ENCODE assay signal across 8 cellular contexts in the genomic region with DNA sequence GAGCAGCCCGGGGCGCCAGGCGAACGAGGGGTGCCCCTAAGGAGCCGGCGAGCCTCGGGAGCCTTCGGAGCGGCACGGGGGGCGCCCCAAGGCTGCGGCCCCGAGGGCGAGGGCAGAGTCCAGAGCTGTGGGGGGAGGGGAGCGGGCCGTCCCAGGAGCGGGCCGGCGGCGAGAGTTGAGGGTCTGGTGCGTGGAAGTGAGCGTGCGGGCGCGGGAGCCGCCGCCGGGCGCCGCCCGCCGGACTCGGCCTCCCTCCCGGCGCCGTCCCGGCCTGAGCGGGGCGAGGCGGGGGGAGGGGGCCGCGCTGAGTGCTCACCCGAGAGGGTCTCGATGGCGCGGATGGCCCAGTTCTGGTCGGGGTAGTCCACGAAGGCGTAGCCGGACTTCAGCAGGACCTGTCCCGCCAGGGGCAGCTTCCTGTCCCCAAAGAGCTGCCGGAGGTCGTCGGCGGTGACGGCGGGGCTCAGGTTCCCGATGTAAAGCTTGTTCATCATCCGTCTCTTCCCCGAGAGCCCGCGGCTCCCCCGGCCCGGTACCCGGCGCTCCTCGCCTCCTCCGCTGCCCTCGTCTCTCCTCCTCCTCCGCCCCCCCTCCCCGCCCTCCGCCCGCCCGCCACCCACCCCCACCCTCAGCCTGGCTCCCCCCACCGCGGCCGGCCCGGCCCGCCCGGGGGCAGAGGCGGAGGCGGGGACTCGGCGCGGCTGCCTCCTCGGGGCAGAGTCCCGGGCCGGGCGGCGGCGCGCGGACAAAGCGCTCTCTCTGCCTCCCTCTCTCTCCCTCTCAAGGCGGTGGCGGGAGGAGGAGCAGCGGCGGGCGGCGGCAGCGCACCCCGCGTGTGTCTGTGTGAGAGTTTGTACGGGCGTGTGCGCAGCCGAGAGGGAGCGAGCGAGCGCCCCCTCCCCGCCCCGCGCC. TPM values are rescaled to one million over a fixed set of nuclear protein-coding genes. Genes with fewer than 3 reads are reported as not detected.
DNase-seq lines count a peak whose midpoint lies in the region; ATAC-seq, FAIRE-seq and TF ChIP-seq lines count a peak whose summit lies in the region.

A gene (minus strand): TSS at position 576 of the 912 bp plus-strand sequence. CDS start 82 bp downstream, at position 494.

- H3K9me2 ChIP-seq in PC-9 (ENCODE audit: insufficient read depth): no peaks in the 10 kb centered on the region

- H3K9me3 ChIP-seq in PC-9 (ENCODE audit: insufficient read depth, low read depth) (peaks cover 5% of the 10 kb centered on the region; the same call in 1 of the 2 replicates), neutrophil (no peaks in the 10 kb centered on the region)

- CTCF ChIA-PET in PC-9 (lab: Charles Lee): interaction anchor here (0.6 to 0.8 kb wide), 2 partner anchors 119 to 1341 kb away, joined by 3 to 4 read pairs; no protein-coding TSS in a partner anchor

- H3K4me3 ChIP-seq in PC-9 (peak within 1 kb of the TSS; percentile 99), neutrophil (ENCODE audit: low read depth in 1 of 2, low read length in 1 of 2) (peak within 1 kb of the TSS; percentile 62 to 69)

- peaks cover 25% of the 10 kb centered on the region for H4K20me1 ChIP-seq in PC-9 (ENCODE audit: insufficient read depth)

- peak within 1 kb of the TSS; percentile 94 for H3K4me2 ChIP-seq in PC-9

- peak; percentile 64 for ATAC-seq in HG03045 (IDR thresholded peaks at IDR 0.05; ENCODE audit: unreplicated experiment)

- no peak for TF ChIP-seq CTCF in PC-9 (conservative IDR thresholded peaks at IDR 0.05)
- no peak for TF ChIP-seq CTCF in neutrophil (IDR thresholded peaks at IDR 0.05)

- H3K79me2 ChIP-seq in PC-9 (ENCODE audit: low read depth): peaks cover 70% of the 10 kb centered on the region

- no peaks in the 10 kb centered on the region for H3K27me3 ChIP-seq in PC-9 (ENCODE audit: insufficient read depth, low read depth)
- H3K27me3 ChIP-seq in neutrophil: peaks cover 70% of the 10 kb centered on the region

- H3K27ac ChIP-seq in PC-9: peak within 1 kb of the TSS; percentile 86
- no peak within 1 kb of the TSS for H3K27ac ChIP-seq in neutrophil

- peak; percentile 40 for DNase-seq in NCI-H345 (lab: John Stamatoyannopoulos, UW)
- DNase-seq in NCI-H345 treated with DMSO at 0.1 percent for 48 hours (lab: John Stamatoyannopoulos, UW; ENCODE audit: unreplicated experiment): no peak
- DNase-seq in PC-9: peak; percentile 73 to 96
- peak; percentile 19 for DNase-seq in activated gamma-delta T cell treated with anti-CD3 and anti-CD28 coated beads, Interleukin-2, amount 50 U/mL, for 16 hours (ENCODE audit: low read depth)
- peak; percentile 64 to 65 for DNase-seq in frontal cortex (ENCODE audit: low spot score in 2 of 2)
- peak; percentile 48 for DNase-seq in ureter (ENCODE audit: low spot score)

- peaks cover 40% of the 10 kb centered on the region for H3K4me1 ChIP-seq in PC-9 (replicated peaks; ENCODE audit: insufficient read depth)
- peaks cover 25 to 31% of the 10 kb centered on the region in 2 experiments for H3K4me1 ChIP-seq in neutrophil (ENCODE audit: control insufficient read depth in 1 of 2, insufficient read depth in 1 of 2, low read depth in 1 of 2, low read length in 1 of 2)

- POLR2A ChIA-PET in PC-9 (lab: Charles Lee; ENCODE audit: unreplicated experiment): interaction anchor here (0.6 to 1.5 kb wide), 5 partner anchors 28 to 350 kb away, joined by 5 to 55 read pairs (median 8); no protein-coding TSS in a partner anchor

- intact Hi-C loops in PC-9 (cut with micrococcal nuclease; ENCODE audit: unreplicated experiment): loop anchor here (1.0 to 5.0 kb wide), 6 partner anchors 37 to 148 kb away; no protein-coding TSS in a partner anchor

- no TSS peak for BruUV-seq in PC-9 (replicated peaks; lab: Mats Ljungman, UMichigan)

- H3F3A ChIP-seq in PC-9 (ENCODE audit: insufficient read depth, low read depth): peaks cover 36% of the 10 kb centered on the region

- H3K36me3 ChIP-seq in PC-9 (ENCODE audit: low read depth) (peaks cover 22% of the 10 kb centered on the region; the same call in 1 of the 2 replicates), neutrophil (no peaks in the 10 kb centered on the region)

- H2AFZ ChIP-seq in PC-9: peak within 1 kb of the TSS; percentile 94

- no peak for FAIRE-seq in frontal cortex (lab: Jason Lieb, UNC)

RNA-seq across cellular contexts. Expression of the gene that starts here (rescaled TPM):
- total RNA-seq in PC-9 (2021) (140 and 150 TPM in 2 replicates), frontal cortex (20.0 TPM), ureter (5.5 TPM)
